In genomic region chr11:34790620-34791019, GRCh38 we compare ENCODE assay signal across 19 cellular contexts.
DNase-seq lines count a peak whose midpoint lies in the region; ATAC-seq, FAIRE-seq and TF ChIP-seq lines count a peak whose summit lies in the region.
"Had no signal": no experiment of that assay in that cellular context is flagged by ENCODE, and none has a peak within 500 bp of the region (broad histone marks: within the 10 kb centered on the region; RNA-seq: fewer than 3 reads in every experiment).

No MANE protein-coding gene starts in this region.

- no peaks in the 10 kb centered on the region for H3K4me1 ChIP-seq in RWPE2 (ENCODE audit: insufficient read depth, poor library complexity, severe bottlenecking)
- H3K4me1 ChIP-seq in foreskin keratinocyte: no peaks in the 10 kb centered on the region
- H3K4me1 ChIP-seq: ascending aorta, left lung had no signal

- FAIRE-seq in D721Med (lab: Jason Lieb, UNC) (no peak), frontal cortex (lab: Jason Lieb, UNC) (no peak)

- no peak for TF ChIP-seq EP300 in Ishikawa (IDR thresholded peaks at IDR 0.05; ENCODE audit: borderline replicate concordance)

- no peak overlapping the region for H3K4me3 ChIP-seq in RWPE2 (ENCODE audit: severe bottlenecking)
- H3K4me3 ChIP-seq: ascending aorta, dorsolateral prefrontal cortex, left lung, suprapubic skin had no signal

- peak; percentile 29; the same call in 1 of the 3 replicates for ATAC-seq in RWPE2 (ENCODE audit: low read depth)
- no peak for ATAC-seq in foreskin keratinocyte
- ATAC-seq in GM18498 (IDR thresholded peaks at IDR 0.05; ENCODE audit: unreplicated experiment): no peak
- ATAC-seq: activated T-helper 17 cell treated with anti-CD3 and anti-CD28 coated beads, Interleukin-2, amount 50 U/mL, for 72 hours; left lung; natural killer cell had no signal

- H3K36me3 ChIP-seq in RWPE2 (ENCODE audit: low read depth): no peaks in the 10 kb centered on the region
- H3K36me3 ChIP-seq: ascending aorta, left lung, suprapubic skin had no signal

- H3K27me3 ChIP-seq in RWPE2 (ENCODE audit: insufficient read depth, poor library complexity, severe bottlenecking) (no peaks in the 10 kb centered on the region), foreskin keratinocyte (no peaks in the 10 kb centered on the region)
- H3K27me3 ChIP-seq: ascending aorta, dorsolateral prefrontal cortex, left lung, suprapubic skin had no signal

- H3K27ac ChIP-seq in RWPE2 (ENCODE audit: poor library complexity, severe bottlenecking): no peak overlapping the region
- H3K27ac ChIP-seq in foreskin keratinocyte: no peak overlapping the region
- H3K27ac ChIP-seq: ascending aorta, dorsolateral prefrontal cortex, left lung, suprapubic skin had no signal

- TF ChIP-seq RAD21 in Ishikawa (IDR thresholded peaks at IDR 0.05; ENCODE audit: low read depth): peak; percentile 25; the same call in 1 of the 2 replicates

- H3K9me3 ChIP-seq in RWPE2 (ENCODE audit: severe bottlenecking): no peaks in the 10 kb centered on the region
- H3K9me3 ChIP-seq: ascending aorta, left lung, suprapubic skin had no signal

- TF ChIP-seq CTCF in D721Med (IDR thresholded peaks at IDR 0.05; ENCODE audit: insufficient read depth, missing control alignments): peak; percentile 16
- no peak for TF ChIP-seq CTCF in RWPE2 (IDR thresholded peaks at IDR 0.05; ENCODE audit: poor library complexity, severe bottlenecking)
- peak; percentile 56 for TF ChIP-seq CTCF in foreskin keratinocyte (conservative IDR thresholded peaks at IDR 0.05)

- DNase-seq in D721Med (ENCODE audit: insufficient read length, low spot score): no peak
- DNase-seq in RWPE2 (ENCODE audit: low spot score): no peak
- no peak for DNase-seq in foreskin keratinocyte
- DNase-seq in cerebellum (ENCODE audit: low spot score): no peak
- no peak for DNase-seq in NCI-H446 treated with DMSO at 0.1 percent for 48 hours (lab: John Stamatoyannopoulos, UW)
- DNase-seq in frontal cortex (ENCODE audit: low spot score in 2 of 2): no peak
- DNase-seq: activated CD4-positive, alpha-beta T cell treated with anti-CD3 and anti-CD28 coated beads, Interleukin-2, amount 50 U/mL, for 48 hours; DMS153; dorsolateral prefrontal cortex; hypothalamus; left lung; natural killer cell; NCI-H1092; NCI-H2227 treated with DMSO at 0.1 percent for 48 hours had no signal

TF ChIP-seq in Ishikawa, 13 proteins besides CTCF, POLR2A, EP300 and RAD21:
- TF ChIP-seq TEAD4 (IDR thresholded peaks at IDR 0.05): no peak
- TF ChIP-seq TAF1 (IDR thresholded peaks at IDR 0.05; ENCODE audit: low read depth): no peak
- TF ChIP-seq YY1 (IDR thresholded peaks at IDR 0.05; ENCODE audit: low read depth): no peak
- no peak for TF ChIP-seq TCF12 (IDR thresholded peaks at IDR 0.05; ENCODE audit: low read depth)
- TF ChIP-seq NFIC (IDR thresholded peaks at IDR 0.05): no peak
- TF ChIP-seq CREB1 (IDR thresholded peaks at IDR 0.05; ENCODE audit: low read depth): no peak
- no peak for TF ChIP-seq FOXM1 (IDR thresholded peaks at IDR 0.05; ENCODE audit: borderline replicate concordance, low read depth)
- no peak for TF ChIP-seq ZBTB7A (IDR thresholded peaks at IDR 0.05; ENCODE audit: low read depth)
- TF ChIP-seq MAX (IDR thresholded peaks at IDR 0.05): no peak
- TF ChIP-seq USF1 (IDR thresholded peaks at IDR 0.05): no peak
- TF ChIP-seq REST (IDR thresholded peaks at IDR 0.05; ENCODE audit: low read depth): no peak
- TF ChIP-seq EGR1 (IDR thresholded peaks at IDR 0.05): no peak
- TF ChIP-seq CEBPB (IDR thresholded peaks at IDR 0.05): no peak
